Comparison of ENCODE assay signal across 21 cellular contexts in genomic region chr17:67911038-67911782, GRCh38.
DNase-seq lines count a peak whose midpoint lies in the region; ATAC-seq and TF ChIP-seq lines count a peak whose summit lies in the region.
"Had no signal": no experiment of that assay in that cellular context is flagged by ENCODE, and none has a peak within 500 bp of the region (broad histone marks: within the 10 kb centered on the region; RNA-seq: fewer than 3 reads in every experiment).

No MANE protein-coding gene starts in this region.

- no peaks in the 10 kb centered on the region for H3K27me3 ChIP-seq in CD4-positive, alpha-beta T cell (ENCODE audit: control insufficient read depth, insufficient read depth, low read length)
- H3K27me3 ChIP-seq: adrenal gland, breast epithelium, left lung, Peyer's patch had no signal

- H3K9me3 ChIP-seq in CD4-positive, alpha-beta T cell (ENCODE audit: control insufficient read depth, low read length) = no peaks in the 10 kb centered on the region
- H3K9me3 ChIP-seq: adrenal gland, breast epithelium, left lung, Peyer's patch, psoas muscle had no signal

- TF ChIP-seq CTCF in CD4-positive, alpha-beta T cell (IDR thresholded peaks at IDR 0.05) = no peak
- TF ChIP-seq CTCF in Calu3 (IDR thresholded peaks at IDR 0.05; ENCODE audit: unreplicated experiment) = no peak
- no peak for TF ChIP-seq CTCF in nephron progenitor cell (IDR thresholded peaks at IDR 0.05)

- H3K4me1 Mint-ChIP-seq in CD4-positive, alpha-beta T cell (ENCODE audit: low read depth) = peaks cover 21% of the 10 kb centered on the region
- H3K4me1 Mint-ChIP-seq in Calu3 (ENCODE audit: low read depth, unreplicated experiment) = no peaks in the 10 kb centered on the region
- peaks cover 17% of the 10 kb centered on the region for H3K4me1 Mint-ChIP-seq in activated T-helper 1 cell treated with anti-CD3 and anti-CD28 coated beads, Interleukin-12 subunit alpha, Interleukin-12 subunit beta, Interleukin-2, Interleukin-4 antibody, amounts not matched to agents 30 ng/mL and 10 ng/mL and 1 ng/mL, durations not matched to agents 14 hours and 24 hours and 36 hours (ENCODE audit: low read depth)
- H3K4me1 Mint-ChIP-seq in nephron progenitor cell = peaks cover 27% of the 10 kb centered on the region

- POLR2A ChIA-PET in CD4-positive, alpha-beta T cell (lab: Charles Lee) = no interaction called here

- H3K27ac Mint-ChIP-seq in CD4-positive, alpha-beta T cell = peak overlapping the region; percentile 52
- H3K27ac Mint-ChIP-seq in Calu3 (ENCODE audit: unreplicated experiment) (no peak overlapping the region), nephron progenitor cell (peak overlapping the region; percentile 75)
- peak overlapping the region; percentile 69 for H3K27ac Mint-ChIP-seq in activated T-helper 1 cell treated with anti-CD3 and anti-CD28 coated beads, Interleukin-12 subunit alpha, Interleukin-12 subunit beta, Interleukin-2, Interleukin-4 antibody, amounts not matched to agents 30 ng/mL and 10 ng/mL and 1 ng/mL, durations not matched to agents 14 hours and 24 hours and 36 hours

- ATAC-seq in CD4-positive, alpha-beta T cell (ENCODE audit: poor library complexity) = no peak
- ATAC-seq in HG02763 (IDR thresholded peaks at IDR 0.05; ENCODE audit: unreplicated experiment) = no peak
- ATAC-seq: left lung, psoas muscle had no signal

- DNase-seq in CD4-positive, alpha-beta T cell = no peak
- no peak for DNase-seq in Calu3
- DNase-seq in activated T-helper 1 cell treated with anti-CD3 and anti-CD28 coated beads, Interleukin-12 subunit alpha, Interleukin-12 subunit beta, Interleukin-2, Interleukin-4 antibody, amounts not matched to agents 30 ng/mL and 10 ng/mL and 1 ng/mL, durations not matched to agents 14 hours and 24 hours and 36 hours (ENCODE audit: low spot score) = no peak
- no peak for DNase-seq in nephron progenitor cell
- DNase-seq in DMS 273 (lab: John Stamatoyannopoulos, UW; ENCODE audit: unreplicated experiment) = no peak
- DNase-seq in SW 1271 (lab: John Stamatoyannopoulos, UW) = no peak
- DNase-seq: adrenal gland; COR-L47; head of caudate nucleus; left lung; midbrain; NCI-H1105 treated with DMSO at 0.1 percent for 48 hours; Peyer's patch; psoas muscle; stimulated activated CD4-positive, alpha-beta T cell treated with anti-CD3 and anti-CD28 coated beads, Interleukin-1b, Interleukin-23, amount 100 ng/mL, for 48 hours; stimulated activated naive CD4-positive, alpha-beta T cell treated with Interleukin-2 at 50 U/mL for 16 hours; T-helper 9 cell; trophoblast cell had no signal

- H3K9me3 Mint-ChIP-seq in CD4-positive, alpha-beta T cell = no peaks in the 10 kb centered on the region
- H3K9me3 Mint-ChIP-seq in Calu3 (ENCODE audit: low read depth, unreplicated experiment) (no peaks in the 10 kb centered on the region), nephron progenitor cell (no peaks in the 10 kb centered on the region)
- H3K9me3 Mint-ChIP-seq in activated T-helper 1 cell treated with anti-CD3 and anti-CD28 coated beads, Interleukin-12 subunit alpha, Interleukin-12 subunit beta, Interleukin-2, Interleukin-4 antibody, amounts not matched to agents 30 ng/mL and 10 ng/mL and 1 ng/mL, durations not matched to agents 14 hours and 24 hours and 36 hours = no peaks in the 10 kb centered on the region

- peaks cover 91% of the 10 kb centered on the region for H3K36me3 Mint-ChIP-seq in CD4-positive, alpha-beta T cell (ENCODE audit: low read depth)
- H3K36me3 Mint-ChIP-seq in Calu3 (ENCODE audit: insufficient read depth, unreplicated experiment) (peaks cover 34% of the 10 kb centered on the region), nephron progenitor cell (ENCODE audit: low read depth) (peaks cover 93% of the 10 kb centered on the region)
- H3K36me3 Mint-ChIP-seq in activated T-helper 1 cell treated with anti-CD3 and anti-CD28 coated beads, Interleukin-12 subunit alpha, Interleukin-12 subunit beta, Interleukin-2, Interleukin-4 antibody, amounts not matched to agents 30 ng/mL and 10 ng/mL and 1 ng/mL, durations not matched to agents 14 hours and 24 hours and 36 hours (ENCODE audit: low read depth) = peaks cover 39% of the 10 kb centered on the region

- H3K4me3 Mint-ChIP-seq in CD4-positive, alpha-beta T cell = no peak overlapping the region
- H3K4me3 Mint-ChIP-seq in Calu3 (ENCODE audit: low read depth, unreplicated experiment) (no peak overlapping the region), nephron progenitor cell (no peak overlapping the region)
- no peak overlapping the region for H3K4me3 Mint-ChIP-seq in activated T-helper 1 cell treated with anti-CD3 and anti-CD28 coated beads, Interleukin-12 subunit alpha, Interleukin-12 subunit beta, Interleukin-2, Interleukin-4 antibody, amounts not matched to agents 30 ng/mL and 10 ng/mL and 1 ng/mL, durations not matched to agents 14 hours and 24 hours and 36 hours

- no peaks in the 10 kb centered on the region for H3K27me3 Mint-ChIP-seq in CD4-positive, alpha-beta T cell
- H3K27me3 Mint-ChIP-seq in Calu3 (ENCODE audit: unreplicated experiment) (no peaks in the 10 kb centered on the region), nephron progenitor cell (ENCODE audit: low read depth, poor library complexity) (no peaks in the 10 kb centered on the region)
- H3K27me3 Mint-ChIP-seq in activated T-helper 1 cell treated with anti-CD3 and anti-CD28 coated beads, Interleukin-12 subunit alpha, Interleukin-12 subunit beta, Interleukin-2, Interleukin-4 antibody, amounts not matched to agents 30 ng/mL and 10 ng/mL and 1 ng/mL, durations not matched to agents 14 hours and 24 hours and 36 hours (ENCODE audit: insufficient read depth) = no peaks in the 10 kb centered on the region

- intact Hi-C loops in CD4-positive, alpha-beta T cell (cut with DNase I, micrococcal nuclease) = loop anchor here in 1 of 2 experiments (10.0 kb wide), 1 partner anchor 176 kb away; no protein-coding TSS in a partner anchor
- intact Hi-C loops in Calu3 (cut with micrococcal nuclease; ENCODE audit: unreplicated experiment) = no loop called here
- intact Hi-C loops in activated T-helper 1 cell treated with anti-CD3 and anti-CD28 coated beads, Interleukin-12 subunit alpha, Interleukin-12 subunit beta, Interleukin-2, Interleukin-4 antibody, amounts not matched to agents 30 ng/mL and 10 ng/mL and 1 ng/mL, durations not matched to agents 14 hours and 24 hours and 36 hours (cut with micrococcal nuclease) = no loop called here

- H3K27ac ChIP-seq in CD4-positive, alpha-beta T cell (ENCODE audit: low read depth, low read length) = no peak overlapping the region
- H3K27ac ChIP-seq: adrenal gland, breast epithelium, coronary artery, left lung, Peyer's patch, psoas muscle had no signal

- CTCF ChIA-PET in CD4-positive, alpha-beta T cell (lab: Charles Lee) = no interaction called here
- CTCF ChIA-PET in Calu3 (lab: Charles Lee) = no interaction called here

- TSS peak; percentile 61 for BruUV-seq in Calu3 (replicated peaks; lab: Mats Ljungman, UMichigan)
